Comparison of ENCODE assay signal across 3 cellular contexts in the genomic region with DNA sequence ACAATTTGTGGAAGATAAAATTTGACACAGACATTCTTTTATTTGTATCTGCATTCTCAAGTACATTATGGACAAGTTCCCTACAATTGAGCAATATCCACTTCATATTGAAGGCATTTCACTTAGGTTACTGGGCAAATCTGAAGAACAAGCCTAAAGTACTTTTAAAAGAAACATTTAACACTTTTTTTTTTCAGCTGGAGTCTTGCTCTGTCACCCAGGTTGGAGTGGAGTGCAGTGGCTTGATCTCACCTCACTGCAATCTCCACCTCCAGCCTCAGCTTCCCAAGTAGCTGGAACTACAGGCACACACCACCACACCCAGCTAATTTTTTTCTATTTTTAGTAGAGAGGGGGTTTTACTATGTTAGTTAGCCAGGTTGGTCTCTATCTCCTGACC.
"Had no signal": no experiment of that assay in that cellular context is flagged by ENCODE, and none has a peak within 500 bp of the region (broad histone marks: within the 10 kb centered on the region; RNA-seq: fewer than 3 reads in every experiment).

No MANE protein-coding gene starts in this region.

- DNase-seq: GDM1, GF-D8 had no signal

- H3K4me3 ChIP-seq: GM12878 had no signal

- ATAC-seq: GM12878 had no signal
